16 cellular contexts compared by ENCODE assay signal in genomic region chr1:36301220-36301619, GRCh38. TPM values are rescaled to one million over a fixed set of nuclear protein-coding genes. Genes with fewer than 3 reads are reported as not detected.
A peak's percentile ranks its signal among the peaks of the same experiment; 100 is the strongest.
DNase-seq lines count a peak whose midpoint lies in the region; ATAC-seq and TF ChIP-seq lines count a peak whose summit lies in the region.
"Had no signal": no experiment of that assay in that cellular context is flagged by ENCODE, and none has a peak within 500 bp of the region (broad histone marks: within the 10 kb centered on the region; RNA-seq: fewer than 3 reads in every experiment).

No MANE protein-coding gene starts in this region.

- no peak overlapping the region for H3K9ac ChIP-seq in SK-N-SH

- H4K20me1 ChIP-seq in SK-N-SH (ENCODE audit: insufficient read depth), result peaks cover 13% of the 10 kb centered on the region

- no peaks in the 10 kb centered on the region for H3K9me2 ChIP-seq in SK-N-SH

- H3K4me3 ChIP-seq in SK-N-SH (ENCODE audit: low read depth in 2 of 2, low read length in 1 of 2) (no peak overlapping the region), skin epidermis (no peak overlapping the region)
- H3K4me3 ChIP-seq: K562 had no signal

- no peak for ATAC-seq in SK-N-SH treated with all-trans-retinoic acid at 6 μM for 48 hours
- ATAC-seq: K562 had no signal

- no peak for TF ChIP-seq RAD21 in SK-N-SH (IDR thresholded peaks at IDR 0.05; ENCODE audit: low read length)

- no peaks in the 10 kb centered on the region for H3K9me3 ChIP-seq in SK-N-SH

- H3K36me3 ChIP-seq in SK-N-SH (replicated peaks in 1 of 2; ENCODE audit: control insufficient read depth in 1 of 2, insufficient read depth in 2 of 2, low read length in 1 of 2), result peaks cover 59 to 60% of the 10 kb centered on the region in 2 experiments

- H3K4me3 Mint-ChIP-seq in activated T-helper 2 cell treated with anti-CD3 and anti-CD28 coated beads, Interferon-gamma antibody, Interleukin-2, Interleukin-4, amounts not matched to agents 10 μg/mL and 5 μg/mL and 100 μg/mL, durations not matched to agents 14 hours and 24 hours and 36 hours (ENCODE audit: low read depth), result no peak overlapping the region
- peak overlapping the region; percentile 43 for H3K4me3 Mint-ChIP-seq in glutamatergic neuron (ENCODE audit: unreplicated experiment)

- peaks cover 28% of the 10 kb centered on the region; the same call in 1 of the 2 replicates for H3K79me2 ChIP-seq in SK-N-SH (ENCODE audit: insufficient read depth)

- intact Hi-C loops in activated T-helper 2 cell treated with anti-CD3 and anti-CD28 coated beads, Interferon-gamma antibody, Interleukin-2, Interleukin-4, amounts not matched to agents 10 μg/mL and 5 μg/mL and 100 μg/mL, durations not matched to agents 14 hours and 24 hours and 36 hours (cut with micrococcal nuclease), result loop anchor here (10.0 kb wide), 1 partner anchor 356 kb away; no protein-coding TSS in a partner anchor

- no peaks in the 10 kb centered on the region for H3K27me3 ChIP-seq in SK-N-SH (ENCODE audit: insufficient read depth)

- CTCF ChIA-PET in SK-N-SH (lab: Yijun Ruan, JAX), result interaction anchor here (1.1 to 7.1 kb wide), 9 partner anchors 12 to 202 kb away, joined by 3 to 34 read pairs (median 6); partner anchors contain the start of gene TRAPPC3

- no peak overlapping the region for H2AFZ ChIP-seq in SK-N-SH (ENCODE audit: low read depth)

- H3K36me3 Mint-ChIP-seq in activated T-helper 2 cell treated with anti-CD3 and anti-CD28 coated beads, Interferon-gamma antibody, Interleukin-2, Interleukin-4, amounts not matched to agents 10 μg/mL and 5 μg/mL and 100 μg/mL, durations not matched to agents 14 hours and 24 hours and 36 hours (ENCODE audit: low read depth), result peaks cover 67% of the 10 kb centered on the region
- peaks cover 3% of the 10 kb centered on the region for H3K36me3 Mint-ChIP-seq in glutamatergic neuron (ENCODE audit: unreplicated experiment)

- no peaks in the 10 kb centered on the region for H3K9me3 Mint-ChIP-seq in activated T-helper 2 cell treated with anti-CD3 and anti-CD28 coated beads, Interferon-gamma antibody, Interleukin-2, Interleukin-4, amounts not matched to agents 10 μg/mL and 5 μg/mL and 100 μg/mL, durations not matched to agents 14 hours and 24 hours and 36 hours
- H3K9me3 Mint-ChIP-seq in glutamatergic neuron (ENCODE audit: unreplicated experiment), result peaks cover 5% of the 10 kb centered on the region

- H3K4me1 ChIP-seq in SK-N-SH (ENCODE audit: control insufficient read depth in 1 of 2, insufficient read depth in 2 of 2, low read depth in 1 of 2, low read length in 1 of 2), result peaks cover 5 to 12% of the 10 kb centered on the region in 2 experiments; a peak in 3 of 4 replicates

- TF ChIP-seq EP300 in SK-N-SH (IDR thresholded peaks at IDR 0.05; ENCODE audit: borderline replicate concordance in 1 of 2, low read depth in 1 of 2, low read length in 1 of 2), result no peak

- H3K27me3 Mint-ChIP-seq in activated T-helper 2 cell treated with anti-CD3 and anti-CD28 coated beads, Interferon-gamma antibody, Interleukin-2, Interleukin-4, amounts not matched to agents 10 μg/mL and 5 μg/mL and 100 μg/mL, durations not matched to agents 14 hours and 24 hours and 36 hours (ENCODE audit: low read depth), result no peaks in the 10 kb centered on the region
- peaks cover 2% of the 10 kb centered on the region for H3K27me3 Mint-ChIP-seq in glutamatergic neuron (ENCODE audit: unreplicated experiment)

- POLR2A ChIA-PET in SK-N-SH (lab: Yijun Ruan, JAX), result no interaction called here

- TF ChIP-seq CTCF in SK-N-SH (IDR thresholded peaks at IDR 0.05) (no peak), glutamatergic neuron (IDR thresholded peaks at IDR 0.05; ENCODE audit: partially characterized antibody, unreplicated experiment) (no peak)

- peaks cover 36% of the 10 kb centered on the region for H3K4me1 Mint-ChIP-seq in activated T-helper 2 cell treated with anti-CD3 and anti-CD28 coated beads, Interferon-gamma antibody, Interleukin-2, Interleukin-4, amounts not matched to agents 10 μg/mL and 5 μg/mL and 100 μg/mL, durations not matched to agents 14 hours and 24 hours and 36 hours (ENCODE audit: low read depth)
- H3K4me1 Mint-ChIP-seq in glutamatergic neuron (ENCODE audit: low read depth, unreplicated experiment), result peaks cover 10% of the 10 kb centered on the region

- H3K27ac Mint-ChIP-seq in activated T-helper 2 cell treated with anti-CD3 and anti-CD28 coated beads, Interferon-gamma antibody, Interleukin-2, Interleukin-4, amounts not matched to agents 10 μg/mL and 5 μg/mL and 100 μg/mL, durations not matched to agents 14 hours and 24 hours and 36 hours, result peak overlapping the region; percentile 25
- peak overlapping the region; percentile 81 for H3K27ac Mint-ChIP-seq in glutamatergic neuron (ENCODE audit: unreplicated experiment)

- H3K4me2 ChIP-seq in SK-N-SH, result no peak overlapping the region

- DNase-seq in SK-N-SH, result no peak
- DNase-seq in activated T-helper 2 cell treated with anti-CD3 and anti-CD28 coated beads, Interferon-gamma antibody, Interleukin-2, Interleukin-4, amounts not matched to agents 10 μg/mL and 5 μg/mL and 100 μg/mL, durations not matched to agents 14 hours and 24 hours and 36 hours (ENCODE audit: low spot score), result no peak
- no peak for DNase-seq in glutamatergic neuron
- no peak for DNase-seq in NCI-H446 treated with DMSO at 0.1 percent for 48 hours (lab: John Stamatoyannopoulos, UW)
- no peak for DNase-seq in iPS-NIHi11 (ENCODE audit: low spot score)
- DNase-seq in NCI-H2196 (lab: John Stamatoyannopoulos, UW; ENCODE audit: unreplicated experiment), result no peak
- DNase-seq: 8988T; anterior cingulate cortex; effector CD8-positive, alpha-beta T cell; kidney; NCI-H1694; NCI-H748 treated with DMSO at 0.1 percent for 48 hours; Right ventricle myocardium superior had no signal

- H3K27ac ChIP-seq in SK-N-SH (ENCODE audit: low read depth in 2 of 2, low read length in 1 of 2), result peak overlapping the region; percentile 18 to 76; a peak in 3 of 4 replicates
- peak overlapping the region in 18 of 21 experiments; percentile 23 to 85 (median 74) for H3K27ac ChIP-seq in skin epidermis

- WGBS in SK-N-SH (ENCODE audit: low lambda C conversion rate), result 75% methylated on average over 1 of the region's 1 CpG

- H3F3A ChIP-seq in SK-N-SH (replicated peaks; ENCODE audit: insufficient read depth), result peaks cover 66% of the 10 kb centered on the region

TF ChIP-seq in SK-N-SH, 30 proteins besides CTCF, POLR2A, EP300 and RAD21 (continues in another document):
- TF ChIP-seq YY1 (IDR thresholded peaks at IDR 0.05; ENCODE audit: low read depth) (no peak), RFX5 (IDR thresholded peaks at IDR 0.05; ENCODE audit: low read length) (no peak), PBX3 (IDR thresholded peaks at IDR 0.05) (no peak), EZH2phosphoT487 (IDR thresholded peaks at IDR 0.05; ENCODE audit: borderline replicate concordance, low read depth) (no peak), SIN3A (IDR thresholded peaks at IDR 0.05; ENCODE audit: borderline replicate concordance, low read depth, low read length) (no peak), FOXM1 (IDR thresholded peaks at IDR 0.05; ENCODE audit: low read depth) (no peak)

TF ChIP-seq in SK-N-SH treated with all-trans-retinoic acid at 6 μM for 48 hours, 23 proteins besides CTCF, POLR2A, EP300 and RAD21 (continues in another document):
- TF ChIP-seq RARB (CRISPR knock-in tag; IDR thresholded peaks at IDR 0.05), result no peak
- TF ChIP-seq CREB5 (CRISPR knock-in tag; IDR thresholded peaks at IDR 0.05; ENCODE audit: low read depth), result no peak
- no peak for TF ChIP-seq ESRRG (CRISPR knock-in tag; IDR thresholded peaks at IDR 0.05)
- TF ChIP-seq CSDC2 (CRISPR knock-in tag; IDR thresholded peaks at IDR 0.05), result no peak
- no peak for TF ChIP-seq SNAI2 (CRISPR knock-in tag; IDR thresholded peaks at IDR 0.05)
- TF ChIP-seq CSRNP3 (CRISPR knock-in tag; IDR thresholded peaks at IDR 0.05), result no peak
- no peak for TF ChIP-seq PPARA (CRISPR knock-in tag; IDR thresholded peaks at IDR 0.05; ENCODE audit: borderline replicate concordance)
- no peak for TF ChIP-seq ZC3H10 (CRISPR knock-in tag; IDR thresholded peaks at IDR 0.05)

RNA-seq across cellular contexts. Expression of gene SH3D21, which starts 4.9 kb away (rescaled TPM):
- 1.6 and 1.8 TPM in 2 replicates for polyA plus RNA-seq in SK-N-SH (2012; rRNA removed)
- 0.18 and 0.41 TPM in 2 replicates for polyA plus RNA-seq in SK-N-SH (2012; cell fraction: cytosol; rRNA removed)
- polyA plus RNA-seq in SK-N-SH (2012; cell fraction: nucleus; rRNA removed), result 11.4 and 16.6 TPM in 2 replicates
- total RNA-seq in activated T-helper 2 cell treated with anti-CD3 and anti-CD28 coated beads, Interferon-gamma antibody, Interleukin-2, Interleukin-4, amounts not matched to agents 10 μg/mL and 5 μg/mL and 100 μg/mL, durations not matched to agents 14 hours and 24 hours and 36 hours, result 19.0 and 20.4 TPM in 2 replicates
- 11.8 TPM for total RNA-seq in glutamatergic neuron (ENCODE audit: unreplicated experiment)

RNA-seq across cellular contexts. Expression of gene EVA1B, which starts 22.2 kb away (rescaled TPM):
- polyA plus RNA-seq in SK-N-SH (2012; rRNA removed), result 34.1 and 38.9 TPM in 2 replicates
- polyA plus RNA-seq in SK-N-SH (2012; cell fraction: cytosol; rRNA removed), result 18.8 and 34.7 TPM in 2 replicates
- 15.4 and 32.2 TPM in 2 replicates for polyA plus RNA-seq in SK-N-SH (2012; cell fraction: nucleus; rRNA removed)
- total RNA-seq in activated T-helper 2 cell treated with anti-CD3 and anti-CD28 coated beads, Interferon-gamma antibody, Interleukin-2, Interleukin-4, amounts not matched to agents 10 μg/mL and 5 μg/mL and 100 μg/mL, durations not matched to agents 14 hours and 24 hours and 36 hours, result 10.7 and 11.0 TPM in 2 replicates
- total RNA-seq in glutamatergic neuron (ENCODE audit: unreplicated experiment), result 1.5 TPM
